Comparison of ENCODE assay signal across 11 cellular contexts in the genomic region with DNA sequence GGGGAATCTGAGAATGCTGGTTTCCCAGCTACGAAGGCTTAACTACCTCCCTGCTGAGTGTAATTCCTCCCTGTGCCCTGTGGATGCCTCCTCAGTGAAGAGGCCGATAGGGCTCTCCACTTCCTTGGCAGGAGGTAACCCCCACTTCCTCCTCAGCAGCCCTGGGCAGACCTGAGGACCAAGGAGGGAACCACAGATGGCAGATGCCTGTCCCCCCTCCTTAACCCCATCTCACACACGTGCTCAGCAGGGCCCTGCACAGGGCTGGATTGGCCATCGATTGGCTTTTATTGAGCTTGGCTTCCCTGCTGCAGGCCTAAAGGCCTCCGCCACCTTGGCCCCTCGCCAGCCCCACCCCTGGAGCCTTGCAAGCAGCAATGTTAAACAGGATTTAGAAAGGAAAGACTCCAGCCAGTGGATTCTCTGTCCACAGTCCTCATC. TPM values are rescaled to one million over a fixed set of nuclear protein-coding genes. Genes with fewer than 3 reads are reported as not detected.
A peak's percentile ranks its signal among the peaks of the same experiment; 100 is the strongest.
DNase-seq lines count a peak whose midpoint lies in the region; ATAC-seq and TF ChIP-seq lines count a peak whose summit lies in the region.
"Had no signal": no experiment of that assay in that cellular context is flagged by ENCODE, and none has a peak within 500 bp of the region (broad histone marks: within the 10 kb centered on the region; RNA-seq: fewer than 3 reads in every experiment).

No MANE protein-coding gene starts in this region.

- H3K9me3 ChIP-seq in lower lobe of right lung (no peaks in the 10 kb centered on the region), aorta (ENCODE audit: control insufficient read depth, low read length) (no peaks in the 10 kb centered on the region)

- H3K27ac ChIP-seq in lower lobe of right lung = no peak overlapping the region
- no peak overlapping the region for H3K27ac ChIP-seq in aorta (ENCODE audit: low read depth in 1 of 2, low read length in 2 of 2)

- CTCF ChIA-PET in activated CD8-positive, alpha-beta T cell treated with anti-CD3 and anti-CD28 coated beads, Interleukin-2, amount 10 ng/mL, durations not matched to agents 7 days and 5 days (lab: Charles Lee) = no interaction called here
- CTCF ChIA-PET in activated CD8-positive, alpha-beta T cell treated with anti-CD3 and anti-CD28 coated beads for 36 hours (lab: Charles Lee) = interaction anchor here (1.0 kb wide), 1 partner anchor 16 kb away, joined by 3 read pairs; no protein-coding TSS in a partner anchor

- H3K36me3 Mint-ChIP-seq in activated CD8-positive, alpha-beta T cell treated with anti-CD3 and anti-CD28 coated beads, Interleukin-2, amount 10 ng/mL, durations not matched to agents 7 days and 5 days (ENCODE audit: low read depth) = peaks cover 7% of the 10 kb centered on the region
- peaks cover 9% of the 10 kb centered on the region for H3K36me3 Mint-ChIP-seq in activated CD8-positive, alpha-beta T cell treated with anti-CD3 and anti-CD28 coated beads for 36 hours (ENCODE audit: low read depth)

- H3K27me3 ChIP-seq in lower lobe of right lung (ENCODE audit: low read depth) (no peaks in the 10 kb centered on the region), aorta (ENCODE audit: control insufficient read depth in 1 of 2, insufficient read depth in 2 of 2, low read length in 1 of 2) (no peaks in the 10 kb centered on the region)

- peaks cover 58% of the 10 kb centered on the region for H3K36me3 ChIP-seq in lower lobe of right lung
- H3K36me3 ChIP-seq in aorta (ENCODE audit: control insufficient read depth in 1 of 2, insufficient read depth in 2 of 2, low read length in 1 of 2) = peaks cover 0 to 5% of the 10 kb centered on the region in 2 donors

- 31 to 39% methylated on average over 6 of the region's 6 CpGs for WGBS in aorta, 2 donors

- peaks cover 10% of the 10 kb centered on the region for H3K4me1 Mint-ChIP-seq in activated CD8-positive, alpha-beta T cell treated with anti-CD3 and anti-CD28 coated beads, Interleukin-2, amount 10 ng/mL, durations not matched to agents 7 days and 5 days (ENCODE audit: low read depth)
- H3K4me1 Mint-ChIP-seq in activated CD8-positive, alpha-beta T cell treated with anti-CD3 and anti-CD28 coated beads for 36 hours (ENCODE audit: low read depth) = no peaks in the 10 kb centered on the region

- H3K4me1 ChIP-seq in lower lobe of right lung (peaks cover 8% of the 10 kb centered on the region), aorta (ENCODE audit: control insufficient read depth in 1 of 2, insufficient read depth in 2 of 2, low read length in 2 of 2) (no peaks in the 10 kb centered on the region)

- no peaks in the 10 kb centered on the region for H3K9me3 Mint-ChIP-seq in activated CD8-positive, alpha-beta T cell treated with anti-CD3 and anti-CD28 coated beads, Interleukin-2, amount 10 ng/mL, durations not matched to agents 7 days and 5 days (ENCODE audit: insufficient read depth)
- H3K9me3 Mint-ChIP-seq in activated CD8-positive, alpha-beta T cell treated with anti-CD3 and anti-CD28 coated beads for 36 hours = no peaks in the 10 kb centered on the region
- H3K9me3 Mint-ChIP-seq: T-cell had no signal

- H3K27me3 Mint-ChIP-seq in activated CD8-positive, alpha-beta T cell treated with anti-CD3 and anti-CD28 coated beads, Interleukin-2, amount 10 ng/mL, durations not matched to agents 7 days and 5 days (ENCODE audit: low read depth) = no peaks in the 10 kb centered on the region
- no peaks in the 10 kb centered on the region for H3K27me3 Mint-ChIP-seq in activated CD8-positive, alpha-beta T cell treated with anti-CD3 and anti-CD28 coated beads for 36 hours
- H3K27me3 Mint-ChIP-seq: T-cell had no signal

- intact Hi-C loops in activated CD8-positive, alpha-beta T cell treated with anti-CD3 and anti-CD28 coated beads for 36 hours (cut with micrococcal nuclease) = no loop called here
- intact Hi-C loops in lower lobe of right lung (cut with DNase I) = no loop called here
- intact Hi-C loops in aorta (cut with DNase I) = no loop called here

- TF ChIP-seq CTCF in activated CD8-positive, alpha-beta T cell treated with anti-CD3 and anti-CD28 coated beads for 36 hours (IDR thresholded peaks at IDR 0.05) = no peak
- TF ChIP-seq CTCF in lower lobe of right lung (IDR thresholded peaks at IDR 0.05) = no peak

- H3K27ac Mint-ChIP-seq in activated CD8-positive, alpha-beta T cell treated with anti-CD3 and anti-CD28 coated beads, Interleukin-2, amount 10 ng/mL, durations not matched to agents 7 days and 5 days = peak overlapping the region; percentile 39
- H3K27ac Mint-ChIP-seq in activated CD8-positive, alpha-beta T cell treated with anti-CD3 and anti-CD28 coated beads for 36 hours = no peak overlapping the region
- H3K27ac Mint-ChIP-seq: T-cell had no signal

- ATAC-seq in activated CD8-positive, alpha-beta T cell treated with anti-CD3 and anti-CD28 coated beads, Interleukin-2, amount 10 ng/mL, durations not matched to agents 7 days and 5 days = no peak
- ATAC-seq in activated CD8-positive, alpha-beta T cell treated with anti-CD3 and anti-CD28 coated beads for 36 hours = no peak
- ATAC-seq in lower lobe of right lung = peak; percentile 11 to 29
- ATAC-seq in aorta (ENCODE audit: low FRiP score) = peak; percentile 24
- no peak for ATAC-seq in HG03460 (IDR thresholded peaks at IDR 0.05; ENCODE audit: unreplicated experiment)
- ATAC-seq: T-cell had no signal

- H3K4me3 Mint-ChIP-seq in activated CD8-positive, alpha-beta T cell treated with anti-CD3 and anti-CD28 coated beads, Interleukin-2, amount 10 ng/mL, durations not matched to agents 7 days and 5 days = no peak overlapping the region
- H3K4me3 Mint-ChIP-seq in activated CD8-positive, alpha-beta T cell treated with anti-CD3 and anti-CD28 coated beads for 36 hours = no peak overlapping the region
- H3K4me3 Mint-ChIP-seq: T-cell had no signal

- DNase-seq in activated CD8-positive, alpha-beta T cell treated with anti-CD3 and anti-CD28 coated beads, Interleukin-2, amount 10 ng/mL, durations not matched to agents 7 days and 5 days = no peak
- DNase-seq in activated CD8-positive, alpha-beta T cell treated with anti-CD3 and anti-CD28 coated beads for 36 hours = no peak
- DNase-seq in astrocyte of the hippocampus (ENCODE audit: low read depth, low spot score) = peak; percentile 56
- DNase-seq in lower lobe of right lung = peak; percentile 62
- peak in 1 of 2 donors; percentile 83 for DNase-seq in aorta
- no peak for DNase-seq in activated gamma-delta T cell (lab: John Stamatoyannopoulos, UW)
- DNase-seq in T1000 (lab: John Stamatoyannopoulos, UW) = no peak
- DNase-seq: kidney glomerular epithelial cell, NCI-H510A treated with DMSO at 0.1 percent for 48 hours, T-cell had no signal

- H3K4me3 ChIP-seq in lower lobe of right lung = no peak overlapping the region
- H3K4me3 ChIP-seq in aorta (ENCODE audit: low read length in 2 of 2) = no peak overlapping the region

- POLR2A ChIA-PET in activated CD8-positive, alpha-beta T cell treated with anti-CD3 and anti-CD28 coated beads, Interleukin-2, amount 10 ng/mL, durations not matched to agents 7 days and 5 days (lab: Charles Lee) = no interaction called here
- POLR2A ChIA-PET in activated CD8-positive, alpha-beta T cell treated with anti-CD3 and anti-CD28 coated beads for 36 hours (lab: Charles Lee) = interaction anchor here (1.3 kb wide), 1 partner anchor 32 kb away, joined by 3 read pairs; no protein-coding TSS in a partner anchor

RNA-seq across cellular contexts. Expression of a gene that starts 45.6 kb away (rescaled TPM):
- total RNA-seq in activated CD8-positive, alpha-beta T cell treated with anti-CD3 and anti-CD28 coated beads, Interleukin-2, amount 10 ng/mL, durations not matched to agents 7 days and 5 days = under 1 TPM; 0.24 to 0.50 TPM
- not detected for total RNA-seq in activated CD8-positive, alpha-beta T cell treated with anti-CD3 and anti-CD28 coated beads for 36 hours
- total RNA-seq in lower lobe of right lung (12.8 TPM), aorta (10 to 100 TPM in 1 of 2 donors, 1 to 10 TPM in 1; 5.1 to 11.2 TPM)
- under 1 TPM; 0.13 TPM for polyA plus RNA-seq in aorta

Comparison
In these comparisons a context has a peak if more than half of its experiments do, and no peak if none do; other contexts are left out.
1. ATAC-seq: peak in lower lobe of right lung (2 of 2) and aorta (single experiment); none in activated CD8-positive, alpha-beta T cell treated with anti-CD3 and anti-CD28 coated beads, Interleukin-2, amount 10 ng/mL, durations not matched to agents 7 days and 5 days (single experiment), activated CD8-positive, alpha-beta T cell treated with anti-CD3 and anti-CD28 coated beads for 36 hours (single experiment) and HG03460 (single experiment).
2. DNase-seq: peak in astrocyte of the hippocampus (single experiment) and lower lobe of right lung (single experiment); none in activated CD8-positive, alpha-beta T cell treated with anti-CD3 and anti-CD28 coated beads, Interleukin-2, amount 10 ng/mL, durations not matched to agents 7 days and 5 days (single experiment), activated CD8-positive, alpha-beta T cell treated with anti-CD3 and anti-CD28 coated beads for 36 hours (single experiment), activated gamma-delta T cell (single experiment) and T1000 (single experiment).